In genomic region chr7:80134536-80135305, GRCh38 we compare ENCODE assay signal across 8 cellular contexts. TPM values are rescaled to one million over a fixed set of nuclear protein-coding genes. Genes with fewer than 3 reads are reported as not detected.
A peak's percentile ranks its signal among the peaks of the same experiment; 100 is the strongest.
DNase-seq lines count a peak whose midpoint lies in the region; ATAC-seq and TF ChIP-seq lines count a peak whose summit lies in the region.

Gene GNAI1 (plus strand): TSS chr7:80134831. CDS start chr7:80135161, 330 bp downstream.

- H3K27me3 Mint-ChIP-seq in T-helper 1 cell treated with Interleukin-12 subunit alpha and Interleukin-12 subunit beta and Interleukin-4 antibody, amounts not matched to agents 30 μg/mL and 1 μg/mL, for 36 hours (ENCODE audit: low read depth), result peaks cover 63% of the 10 kb centered on the region

- peaks cover 37% of the 10 kb centered on the region for H4K20me1 ChIP-seq in smooth muscle cell (ENCODE audit: low read depth)

- no peaks in the 10 kb centered on the region for H3K9me3 ChIP-seq in smooth muscle cell (replicated peaks; ENCODE audit: low read depth)

- H3K4me3 ChIP-seq in AG10803 (ENCODE audit: low read length) (peak within 1 kb of the TSS; percentile 79), LNCaP clone FGC (ENCODE audit: low read depth, low read length) (peak within 1 kb of the TSS; percentile 66), coronary artery (peak within 1 kb of the TSS; percentile 93), kidney epithelial cell (ENCODE audit: low read depth, low read length) (peak within 1 kb of the TSS; percentile 97), smooth muscle cell (peak within 1 kb of the TSS; percentile 98)

- TF ChIP-seq CTCF in AG10803 (conservative IDR thresholded peaks at IDR 0.05; ENCODE audit: low read length), result no peak; the same call in 1 of the 2 replicates
- peak; percentile 35; the same call in 1 of the 2 replicates for TF ChIP-seq CTCF in LNCaP clone FGC (IDR thresholded peaks at IDR 0.05; ENCODE audit: control insufficient read depth, extremely low read depth, insufficient read depth)
- no peak for TF ChIP-seq CTCF in coronary artery (IDR thresholded peaks at IDR 0.05)
- peak; percentile 44 for TF ChIP-seq CTCF in kidney epithelial cell (IDR thresholded peaks at IDR 0.05; ENCODE audit: insufficient read depth, low read length, poor library complexity, severe bottlenecking)
- TF ChIP-seq CTCF in smooth muscle cell (IDR thresholded peaks at IDR 0.05; ENCODE audit: borderline replicate concordance, insufficient read depth, poor library complexity, severe bottlenecking), result peak; percentile 49

- WGBS in smooth muscle cell (ENCODE audit: low lambda C conversion rate), result under 1% methylated on average over 59 of the region's 92 CpGs

- no peaks in the 10 kb centered on the region for H3K9me3 Mint-ChIP-seq in T-helper 1 cell treated with Interleukin-12 subunit alpha and Interleukin-12 subunit beta and Interleukin-4 antibody, amounts not matched to agents 30 μg/mL and 1 μg/mL, for 36 hours

- H3K4me1 ChIP-seq in smooth muscle cell (ENCODE audit: low read depth), result peaks cover 27% of the 10 kb centered on the region

- H3K9ac ChIP-seq in smooth muscle cell (ENCODE audit: low read depth), result peak within 1 kb of the TSS; percentile 93

- H3K4me1 Mint-ChIP-seq in T-helper 1 cell treated with Interleukin-12 subunit alpha and Interleukin-12 subunit beta and Interleukin-4 antibody, amounts not matched to agents 30 μg/mL and 1 μg/mL, for 36 hours (ENCODE audit: low read depth), result peaks cover 16% of the 10 kb centered on the region

- H3K79me2 ChIP-seq in smooth muscle cell (ENCODE audit: low read depth), result peaks cover 47% of the 10 kb centered on the region

- H3K36me3 ChIP-seq in kidney epithelial cell (ENCODE audit: control insufficient read depth, insufficient read depth, low read length), result no peaks in the 10 kb centered on the region
- no peaks in the 10 kb centered on the region for H3K36me3 ChIP-seq in smooth muscle cell (ENCODE audit: low read depth)

- H3K36me3 Mint-ChIP-seq in T-helper 1 cell treated with Interleukin-12 subunit alpha and Interleukin-12 subunit beta and Interleukin-4 antibody, amounts not matched to agents 30 μg/mL and 1 μg/mL, for 36 hours (ENCODE audit: low read depth), result peaks cover 2% of the 10 kb centered on the region

- no peak within 1 kb of the TSS for H3K27ac Mint-ChIP-seq in T-helper 1 cell treated with Interleukin-12 subunit alpha and Interleukin-12 subunit beta and Interleukin-4 antibody, amounts not matched to agents 30 μg/mL and 1 μg/mL, for 36 hours

- H2AFZ ChIP-seq in smooth muscle cell (ENCODE audit: low read depth), result peak within 1 kb of the TSS; percentile 87

- H3K27ac ChIP-seq in coronary artery (peak within 1 kb of the TSS; percentile 92 to 95), smooth muscle cell (ENCODE audit: low read depth) (peak within 1 kb of the TSS; percentile 76)

- H3K4me3 Mint-ChIP-seq in T-helper 1 cell treated with Interleukin-12 subunit alpha and Interleukin-12 subunit beta and Interleukin-4 antibody, amounts not matched to agents 30 μg/mL and 1 μg/mL, for 36 hours, result peak within 1 kb of the TSS; percentile 74

- peaks cover 10% of the 10 kb centered on the region for H3F3A ChIP-seq in smooth muscle cell (ENCODE audit: low read depth)

- ATAC-seq in GM19025 (IDR thresholded peaks at IDR 0.05; ENCODE audit: low read depth, unreplicated experiment), result peak; percentile 47

- DNase-seq in AG10803 (ENCODE audit: low read depth) (peak; percentile 86), LNCaP clone FGC (ENCODE audit: low read depth) (no peak), coronary artery (ENCODE audit: low spot score) (peak; percentile 85), kidney epithelial cell (ENCODE audit: low read depth) (peak; percentile 34), smooth muscle cell (lab: John Stamatoyannopoulos, UW; ENCODE audit: unreplicated experiment) (peak; percentile 60), KG1 (lab: John Stamatoyannopoulos, UW) (no peak)

- peak within 1 kb of the TSS; percentile 89 for H3K4me2 ChIP-seq in smooth muscle cell

- H3K27me3 ChIP-seq in kidney epithelial cell (ENCODE audit: control insufficient read depth, insufficient read depth, low read length), result no peaks in the 10 kb centered on the region
- H3K27me3 ChIP-seq in smooth muscle cell (ENCODE audit: low read depth), result no peaks in the 10 kb centered on the region

RNA-seq across cellular contexts. Expression of gene GNAI1, which starts in this region (rescaled TPM):
- total RNA-seq in kidney epithelial cell (17.7 and 21.6 TPM in 2 replicates), smooth muscle cell (204 and 226 TPM in 2 replicates)
- 183 and 223 TPM in 2 replicates for polyA plus RNA-seq in smooth muscle cell

Comparison
In these comparisons a context has a peak if more than half of its experiments do, and no peak if none do; other contexts are left out.
1. DNase-seq: peak in AG10803 (single experiment), coronary artery (single experiment), kidney epithelial cell (single experiment) and smooth muscle cell (single experiment); none in LNCaP clone FGC (single experiment) and KG1 (single experiment).
2. CTCF ChIP-seq: peak in LNCaP clone FGC (single experiment), kidney epithelial cell (single experiment) and smooth muscle cell (single experiment); none in AG10803 (single experiment) and coronary artery (single experiment).
3. Peak in every context shown above with its lines, with median percentiles within 50 percentile points of each other: H3K4me3 ChIP-seq.